ENCODE assay signal across 1 cellular context in the genomic region with DNA sequence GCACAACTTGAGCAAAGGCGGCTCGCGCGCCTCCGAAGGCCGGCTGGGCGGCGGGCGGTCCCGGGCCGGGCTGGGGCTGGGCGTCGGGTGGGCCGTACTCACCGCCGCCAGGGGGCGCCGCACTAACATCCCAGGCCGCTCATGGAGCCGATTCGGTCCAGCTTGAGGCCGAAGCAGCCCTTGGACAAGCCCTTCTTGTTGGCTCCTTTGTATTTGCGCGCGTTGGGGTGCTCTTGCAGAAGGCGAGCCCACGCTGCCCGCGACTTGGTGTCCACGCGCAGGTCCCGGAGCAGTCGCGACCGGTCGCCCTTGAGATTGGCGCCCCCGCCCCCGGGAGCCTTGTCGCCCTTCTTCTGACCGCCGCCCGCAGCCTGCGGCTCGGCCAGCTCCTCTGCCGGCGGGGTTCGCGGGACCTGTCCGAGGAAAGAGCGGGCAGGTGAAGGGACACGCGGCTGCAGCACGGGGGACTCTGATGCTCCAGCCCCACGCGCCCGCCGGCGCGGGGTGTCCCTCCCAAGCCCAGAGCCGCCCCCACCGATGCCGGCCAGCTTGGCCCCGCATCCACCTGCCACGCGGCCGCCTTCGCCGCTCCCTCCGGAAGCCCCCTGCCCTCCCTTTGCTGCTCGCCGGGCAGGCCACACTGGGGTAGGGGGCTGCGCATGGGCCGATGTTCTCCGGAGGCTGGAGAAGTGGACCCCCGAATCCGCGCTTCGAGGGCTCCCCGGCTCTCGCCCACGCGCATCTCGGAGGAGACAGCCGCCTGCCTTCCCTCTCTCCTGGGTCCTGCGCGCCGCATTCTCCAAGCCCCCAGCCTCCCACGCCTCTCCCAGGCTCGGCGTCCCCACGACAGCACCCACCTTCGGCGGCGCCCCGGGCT.
TF ChIP-seq lines count a peak whose summit lies in the region.

No MANE protein-coding gene starts in this region.

TF ChIP-seq in K562, 482 proteins besides CTCF, POLR2A, EP300 and RAD21 (continued from another document):
- TF ChIP-seq FIP1L1 (IDR thresholded peaks at IDR 0.05; ENCODE audit: low read depth, low read length, poor library complexity, severe bottlenecking) (peak; percentile 39), CBX8 (IDR thresholded peaks at IDR 0.05; ENCODE audit: borderline replicate concordance, extremely low read depth, low read depth, low read length, poor library complexity, severe bottlenecking) (no peak), CXXC5 (CRISPR knock-in tag; IDR thresholded peaks at IDR 0.05) (no peak), RERE (CRISPR knock-in tag; IDR thresholded peaks at IDR 0.05; ENCODE audit: borderline replicate concordance) (no peak), CCNT2 (IDR thresholded peaks at IDR 0.05; ENCODE audit: borderline replicate concordance, extremely low read depth, insufficient read length, low read depth, low read length) (no peak), PML (IDR thresholded peaks at IDR 0.05; ENCODE audit: low read length) (no peak), RBM25 (IDR thresholded peaks at IDR 0.05; ENCODE audit: low read depth, low read length, severe bottlenecking) (no peak)
